ENCODE assay signal across 8 cellular contexts in the genomic region with DNA sequence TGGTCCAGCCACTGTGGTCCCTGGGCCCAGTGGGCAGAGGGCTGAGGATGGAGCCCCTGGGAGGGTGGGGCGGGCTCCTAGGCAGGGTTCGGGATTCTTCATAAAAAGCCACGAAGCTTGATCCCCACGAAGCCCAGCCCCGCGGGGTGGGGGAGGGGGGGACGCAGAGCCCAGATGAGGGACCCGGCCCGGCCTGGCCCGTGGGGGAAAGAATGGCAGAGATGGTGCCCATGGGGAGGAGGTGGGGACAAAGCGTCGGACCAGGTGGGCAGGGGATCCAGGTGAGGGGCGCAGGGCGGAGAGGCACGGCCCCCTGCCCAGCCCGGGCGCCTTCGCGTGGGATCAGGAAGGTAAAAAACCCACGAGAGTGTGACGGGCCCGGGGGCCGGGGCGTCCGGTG. TPM values are rescaled to one million over a fixed set of nuclear protein-coding genes. Genes with fewer than 3 reads are reported as not detected.
DNase-seq lines count a peak whose midpoint lies in the region; ATAC-seq and TF ChIP-seq lines count a peak whose summit lies in the region.

No MANE protein-coding gene starts in this region.

- DNase-seq in activated naive CD4-positive, alpha-beta T cell treated with anti-CD3 and anti-CD28 coated beads, Interleukin-2, amount 10 ng/mL, durations not matched to agents 7 days and 5 days, result no peak
- no peak for DNase-seq in activated naive CD4-positive, alpha-beta T cell treated with Interleukin-2 at 50 U/mL for 16 hours
- no peak for DNase-seq in astrocyte of the spinal cord (ENCODE audit: low read depth, low spot score)
- no peak for DNase-seq in lower leg skin (ENCODE audit: low spot score in 2 of 2)
- DNase-seq in tibial nerve (ENCODE audit: low spot score in 2 of 2), result no peak
- no peak for DNase-seq in AG20443 (ENCODE audit: low spot score)
- DNase-seq in DMS53 treated with DMSO at 0.1 percent for 48 hours (lab: John Stamatoyannopoulos, UW; ENCODE audit: unreplicated experiment), result no peak

- peak overlapping the region; percentile 75 for H3K27ac Mint-ChIP-seq in activated naive CD4-positive, alpha-beta T cell treated with anti-CD3 and anti-CD28 coated beads, Interleukin-2, amount 10 ng/mL, durations not matched to agents 7 days and 5 days

- in situ Hi-C loops in astrocyte of the spinal cord (cut with HindIII; ENCODE audit: low sequenced_read_pairs), result no loop called here

- no peaks in the 10 kb centered on the region for H3K27me3 ChIP-seq in tibial nerve

- TF ChIP-seq POLR2A in lower leg skin (IDR thresholded peaks at IDR 0.05) (no peak), tibial nerve (IDR thresholded peaks at IDR 0.05) (no peak)

- no peaks in the 10 kb centered on the region for H3K9me3 Mint-ChIP-seq in activated naive CD4-positive, alpha-beta T cell treated with anti-CD3 and anti-CD28 coated beads, Interleukin-2, amount 10 ng/mL, durations not matched to agents 7 days and 5 days

- H3K4me1 Mint-ChIP-seq in activated naive CD4-positive, alpha-beta T cell treated with anti-CD3 and anti-CD28 coated beads, Interleukin-2, amount 10 ng/mL, durations not matched to agents 7 days and 5 days, result peaks cover 29% of the 10 kb centered on the region

- peak overlapping the region; percentile 51 to 82 (median 70) for H3K27ac ChIP-seq in tibial nerve

- no peak for TF ChIP-seq EP300 in tibial nerve (IDR thresholded peaks at IDR 0.05)

- H3K4me3 ChIP-seq in astrocyte of the spinal cord (ENCODE audit: low read depth, low read length), result peak overlapping the region; percentile 67
- H3K4me3 ChIP-seq in lower leg skin (ENCODE audit: low read depth, poor library complexity, severe bottlenecking), result peak overlapping the region; percentile 66
- H3K4me3 ChIP-seq in tibial nerve, result peak overlapping the region; percentile 59 to 92 (median 71)

- no peaks in the 10 kb centered on the region for H3K36me3 Mint-ChIP-seq in activated naive CD4-positive, alpha-beta T cell treated with anti-CD3 and anti-CD28 coated beads, Interleukin-2, amount 10 ng/mL, durations not matched to agents 7 days and 5 days

- ATAC-seq in GM18861 (IDR thresholded peaks at IDR 0.05; ENCODE audit: unreplicated experiment), result no peak

- H3K36me3 ChIP-seq in tibial nerve, result no peaks in the 10 kb centered on the region

- WGBS in lower leg skin, 2 donors, result 16 to 34% methylated on average over 25 of the region's 25 CpGs
- WGBS in tibial nerve, 2 donors, result 15 to 21% methylated on average over 22 to 25 of the region's 25 CpGs

- peaks cover 0 to 17% (median 10%) of the 10 kb centered on the region in 4 donors for H3K4me1 ChIP-seq in tibial nerve

- intact Hi-C loops in lower leg skin (cut with DNase I; ENCODE audit: low total_unique reads), result no loop called here

- H3K27me3 Mint-ChIP-seq in activated naive CD4-positive, alpha-beta T cell treated with anti-CD3 and anti-CD28 coated beads, Interleukin-2, amount 10 ng/mL, durations not matched to agents 7 days and 5 days, result peaks cover 22% of the 10 kb centered on the region

- H3K4me3 Mint-ChIP-seq in activated naive CD4-positive, alpha-beta T cell treated with anti-CD3 and anti-CD28 coated beads, Interleukin-2, amount 10 ng/mL, durations not matched to agents 7 days and 5 days, result peak overlapping the region; percentile 44

- TF ChIP-seq CTCF in astrocyte of the spinal cord (IDR thresholded peaks at IDR 0.05; ENCODE audit: low read depth, low read length) (no peak), lower leg skin (IDR thresholded peaks at IDR 0.05) (no peak), tibial nerve (IDR thresholded peaks at IDR 0.05) (no peak)

- CTCF ChIA-PET in activated naive CD4-positive, alpha-beta T cell treated with anti-CD3 and anti-CD28 coated beads, Interleukin-2, amount 10 ng/mL, durations not matched to agents 7 days and 5 days (lab: Charles Lee), result interaction anchor here (0.6 to 4.6 kb wide), 4 partner anchors 11 to 379 kb away, joined by 3 to 58 read pairs (median 4); partner anchors contain the start of gene TMEM35B

- no peaks in the 10 kb centered on the region for H3K9me3 ChIP-seq in tibial nerve

RNA-seq across cellular contexts. Expression of gene SMIM12, which starts 6.0 kb away (rescaled TPM):
- 10 to 100 TPM; 22.7 to 28.8 (median 25.7) TPM for total RNA-seq in lower leg skin
- total RNA-seq in tibial nerve, result 10 to 100 TPM; 17.5 to 35.1 (median 22.0) TPM
